In the genomic region with DNA sequence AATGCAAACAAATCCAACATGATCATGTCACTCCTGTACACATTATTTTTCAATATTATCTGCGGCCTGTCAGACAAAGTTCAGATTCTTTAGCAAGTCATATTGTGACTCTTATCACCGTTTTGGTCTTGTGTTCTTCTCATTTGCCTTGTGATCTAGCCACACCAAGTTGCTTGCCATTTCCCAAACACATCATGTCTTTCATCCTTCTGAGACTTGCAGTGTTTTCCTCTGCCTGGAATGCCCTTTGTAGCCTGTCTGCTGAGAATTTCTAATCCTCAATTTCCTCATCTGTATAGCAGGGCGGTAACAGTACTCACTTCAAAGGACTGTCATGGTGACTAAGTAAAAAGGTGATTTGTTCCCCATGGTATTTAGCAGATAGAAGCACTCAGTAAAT, we compare ENCODE assay signal across 26 cellular contexts.
DNase-seq lines count a peak whose midpoint lies in the region; ATAC-seq and TF ChIP-seq lines count a peak whose summit lies in the region.
"Had no signal": no experiment of that assay in that cellular context is flagged by ENCODE, and none has a peak within 500 bp of the region (broad histone marks: within the 10 kb centered on the region; RNA-seq: fewer than 3 reads in every experiment).

No MANE protein-coding gene starts in this region.

- peak overlapping the region; percentile 65 for H3K23ac ChIP-seq in IMR-90 (ENCODE audit: low read depth, low read length)

- no peak for TF ChIP-seq RAD21 in IMR-90 (IDR thresholded peaks at IDR 0.05; ENCODE audit: low read length)

- H2AFZ ChIP-seq in ACC112 (ENCODE audit: low read length, unreplicated experiment): no peak overlapping the region
- no peak overlapping the region for H2AFZ ChIP-seq in IMR-90 (replicated peaks; ENCODE audit: low read length, poor library complexity)

- peaks cover 5% of the 10 kb centered on the region for H3K9me1 ChIP-seq in IMR-90 (ENCODE audit: insufficient read depth, low read length)

- peak overlapping the region; percentile 99 for H4K91ac ChIP-seq in IMR-90 (ENCODE audit: insufficient read depth, low read depth, low read length)

- H3K4me3 ChIP-seq in ACC112 (ENCODE audit: low read depth, low read length): no peak overlapping the region
- no peak overlapping the region for H3K4me3 ChIP-seq in IMR-90 (ENCODE audit: insufficient read depth, low read depth, low read length)
- H3K4me3 ChIP-seq in choroid plexus epithelial cell (ENCODE audit: low read depth, low read length): no peak overlapping the region
- H3K4me3 ChIP-seq in mesodermal cell (ENCODE audit: extremely low read depth, insufficient read depth, low read length, poor library complexity, severe bottlenecking): no peak overlapping the region
- H3K4me3 ChIP-seq in heart right ventricle: no peak overlapping the region
- no peak overlapping the region for H3K4me3 ChIP-seq in effector memory CD4-positive, alpha-beta T cell (ENCODE audit: insufficient read depth, low read depth, low read length, poor library complexity, severe bottlenecking)
- H3K4me3 ChIP-seq: gastrocnemius medialis, HAP-1, lung, spleen, transverse colon had no signal

- no TSS peak for BruUV-seq in IMR-90 (replicated peaks; lab: Mats Ljungman, UMichigan)

- peak overlapping the region; percentile 100 for H2BK5ac ChIP-seq in IMR-90 (ENCODE audit: low read depth, low read length, poor library complexity, severe bottlenecking)

- H3K79me2 ChIP-seq in ACC112 (ENCODE audit: control insufficient read depth, insufficient read depth, low read length, unreplicated experiment): no peaks in the 10 kb centered on the region

- in situ Hi-C loops in IMR-90 (cut with MboI; ENCODE audit: low sequenced_read_pairs): no loop called here

- TF ChIP-seq POLR2A in IMR-90 (IDR thresholded peaks at IDR 0.05; ENCODE audit: low read depth, low read length): no peak; the same call in 1 of the 2 replicates

- no peak for TF ChIP-seq CTCF in IMR-90 (conservative IDR thresholded peaks at IDR 0.05; ENCODE audit: low read depth, low read length)
- no peak for TF ChIP-seq CTCF in choroid plexus epithelial cell (conservative IDR thresholded peaks at IDR 0.05; ENCODE audit: low read depth, low read length)
- TF ChIP-seq CTCF in heart right ventricle (IDR thresholded peaks at IDR 0.05): no peak

- peak overlapping the region; percentile 100 for H3K18ac ChIP-seq in IMR-90 (ENCODE audit: low read depth, low read length)

- DNase-seq in IMR-90 (no peak), choroid plexus epithelial cell (ENCODE audit: low read depth) (peak; percentile 47), H4 (ENCODE audit: low spot score) (no peak), heart right ventricle (no peak)
- no peak for DNase-seq in effector memory CD4-positive, alpha-beta T cell
- DNase-seq: ACHN; activated CD8-positive, alpha-beta T cell treated with anti-CD3 and anti-CD28 coated beads for 36 hours; activated gamma-delta T cell; activated T-cell treated with anti-CD3 and anti-CD28 coated beads for 4 hours; cortex of kidney; gastrocnemius medialis; KG1; kidney; NCI-H526; spleen; stimulated activated CD4-positive, alpha-beta T cell treated with anti-CD3 and anti-CD28 coated beads, Interleukin-4, amount 100 ng/mL, for 1 hour; T1000; transverse colon had no signal

- peak overlapping the region; percentile 90 for H3K56ac ChIP-seq in IMR-90 (ENCODE audit: extremely low read depth, insufficient read depth, low read length)

- H4K5ac ChIP-seq in IMR-90 (ENCODE audit: low read depth, low read length): peak overlapping the region; percentile 72

- intact Hi-C loops in IMR-90 (cut with micrococcal nuclease) (no loop called here), heart right ventricle (cut with DNase I) (loop anchor here in 1 of 10 donors (10.0 kb wide), 1 partner anchor 142 kb away; no protein-coding TSS in a partner anchor)

- no peaks in the 10 kb centered on the region for H4K20me1 ChIP-seq in IMR-90 (ENCODE audit: insufficient read depth, low read length)

- H3K36me3 ChIP-seq in ACC112 (ENCODE audit: insufficient read depth, low read length) (no peaks in the 10 kb centered on the region), IMR-90 (ENCODE audit: control insufficient read depth, insufficient read depth, low read length) (0 out of 2 replicates have a peak, but pooled peaks cover 3% of the 10 kb centered on the region), mesodermal cell (ENCODE audit: control insufficient read depth, insufficient read depth, low read length) (no peaks in the 10 kb centered on the region), heart right ventricle (peaks cover 0 to 5% (median 0%) of the 10 kb centered on the region in 9 donors)
- no peaks in the 10 kb centered on the region for H3K36me3 ChIP-seq in effector memory CD4-positive, alpha-beta T cell (ENCODE audit: control insufficient read depth, insufficient read depth, low read length)
- H3K36me3 ChIP-seq: gastrocnemius medialis, HAP-1, spleen, transverse colon had no signal

- H3K9me3 ChIP-seq in IMR-90 (ENCODE audit: control insufficient read depth, insufficient read depth, low read length) (no peaks in the 10 kb centered on the region), mesodermal cell (ENCODE audit: control insufficient read depth, low read length) (no peaks in the 10 kb centered on the region), heart right ventricle (no peaks in the 10 kb centered on the region)
- H3K9me3 ChIP-seq in effector memory CD4-positive, alpha-beta T cell (ENCODE audit: control insufficient read depth, low read length): no peaks in the 10 kb centered on the region
- H3K9me3 ChIP-seq: gastrocnemius medialis, HAP-1, spleen, transverse colon had no signal

- POLR2A ChIA-PET in IMR-90 (lab: Charles Lee; ENCODE audit: unreplicated experiment): no interaction called here

- peak overlapping the region; percentile 48; the same call in 1 of the 2 replicates for H3K9ac ChIP-seq in IMR-90 (ENCODE audit: low read depth, low read length)

- dilution Hi-C loops in IMR-90 (cut with HindIII; ENCODE audit: low sequenced_read_pairs, unreplicated experiment): no loop called here

- H3K4me3 Mint-ChIP-seq in stimulated activated memory B cell treated with anti-CD40 and anti-IgM and Interleukin-4, amounts not matched to agents 10 μg/mL and 1 μg/mL and 100 μg/mL, for 72 hours: no peak overlapping the region
- H3K4me3 Mint-ChIP-seq: activated CD8-positive, alpha-beta T cell treated with anti-CD3 and anti-CD28 coated beads for 36 hours; stimulated activated naive CD8-positive, alpha-beta T cell treated with anti-CD3 and anti-CD28 coated beads, Interleukin-15, Interleukin-2, amounts not matched to agents 100 ng/mL and 50 ng/mL, for 24 hours had no signal

- H3K79me1 ChIP-seq in IMR-90 (ENCODE audit: low read depth in 1 of 2, low read length in 2 of 2): peaks cover 11 to 42% of the 10 kb centered on the region in 2 experiments; a peak in 3 of 4 replicates

- H2AK9ac ChIP-seq in IMR-90 (replicated peaks; ENCODE audit: low read depth, low read length, poor library complexity): no peak overlapping the region

- CTCF ChIA-PET in IMR-90 (lab: Yijun Ruan, JAX): no interaction called here

- peak overlapping the region; percentile 80 to 94 for H4K8ac ChIP-seq in IMR-90 (ENCODE audit: low read depth in 2 of 2, low read length in 2 of 2)

- H3K27me3 ChIP-seq in ACC112 (ENCODE audit: insufficient read depth, low read length) (no peaks in the 10 kb centered on the region), IMR-90 (ENCODE audit: control insufficient read depth, insufficient read depth, low read length) (no peaks in the 10 kb centered on the region), heart right ventricle (no peaks in the 10 kb centered on the region)
- no peaks in the 10 kb centered on the region for H3K27me3 ChIP-seq in effector memory CD4-positive, alpha-beta T cell (replicated peaks; ENCODE audit: control insufficient read depth, insufficient read depth, low read length, poor library complexity, severe bottlenecking)
- H3K27me3 ChIP-seq: gastrocnemius medialis, spleen, transverse colon had no signal

- peak overlapping the region; percentile 87 for H3K14ac ChIP-seq in IMR-90 (replicated peaks; ENCODE audit: low read depth, low read length)

- peak overlapping the region; percentile 38; the same call in 2 of the 3 replicates for H2BK15ac ChIP-seq in IMR-90 (ENCODE audit: low read depth, low read length)

- H3K27me3 Mint-ChIP-seq in stimulated activated memory B cell treated with anti-CD40 and anti-IgM and Interleukin-4, amounts not matched to agents 10 μg/mL and 1 μg/mL and 100 μg/mL, for 72 hours: no peaks in the 10 kb centered on the region
- H3K27me3 Mint-ChIP-seq: activated CD8-positive, alpha-beta T cell treated with anti-CD3 and anti-CD28 coated beads for 36 hours; stimulated activated naive CD8-positive, alpha-beta T cell treated with anti-CD3 and anti-CD28 coated beads, Interleukin-15, Interleukin-2, amounts not matched to agents 100 ng/mL and 50 ng/mL, for 24 hours had no signal

- H3K4me1 ChIP-seq in ACC112 (ENCODE audit: control insufficient read depth, insufficient read depth, low read length, unreplicated experiment) (peaks cover 62% of the 10 kb centered on the region), IMR-90 (ENCODE audit: control insufficient read depth, insufficient read depth, low read length) (peaks cover 25% of the 10 kb centered on the region), mesodermal cell (ENCODE audit: control insufficient read depth, insufficient read depth, low read length, poor library complexity, severe bottlenecking) (peaks cover 48% of the 10 kb centered on the region), heart right ventricle (peaks cover 0 to 15% (median 0%) of the 10 kb centered on the region in 9 donors)
- no peaks in the 10 kb centered on the region for H3K4me1 ChIP-seq in effector memory CD4-positive, alpha-beta T cell (ENCODE audit: control insufficient read depth, insufficient read depth, low read length, poor library complexity, severe bottlenecking)
- H3K4me1 ChIP-seq: gastrocnemius medialis, HAP-1, spleen had no signal

- H2AK5ac ChIP-seq in IMR-90 (ENCODE audit: low read depth, low read length): peak overlapping the region; percentile 82

- ATAC-seq in IMR-90 (ENCODE audit: low read depth) (no peak), heart right ventricle (no peak)
- ATAC-seq in stimulated activated memory B cell treated with anti-CD40 and anti-IgM and Interleukin-4, amounts not matched to agents 10 μg/mL and 1 μg/mL and 100 μg/mL, for 72 hours: no peak
- ATAC-seq: activated CD8-positive, alpha-beta T cell treated with anti-CD3 and anti-CD28 coated beads for 36 hours; gastrocnemius medialis had no signal

- peak overlapping the region; percentile 100 for H2BK120ac ChIP-seq in IMR-90 (ENCODE audit: low read depth, low read length)

- no peaks in the 10 kb centered on the region for H3K9me3 Mint-ChIP-seq in stimulated activated memory B cell treated with anti-CD40 and anti-IgM and Interleukin-4, amounts not matched to agents 10 μg/mL and 1 μg/mL and 100 μg/mL, for 72 hours
- H3K9me3 Mint-ChIP-seq: activated CD8-positive, alpha-beta T cell treated with anti-CD3 and anti-CD28 coated beads for 36 hours; stimulated activated naive CD8-positive, alpha-beta T cell treated with anti-CD3 and anti-CD28 coated beads, Interleukin-15, Interleukin-2, amounts not matched to agents 100 ng/mL and 50 ng/mL, for 24 hours had no signal

- H3K27ac ChIP-seq in ACC112 (ENCODE audit: low read depth, low read length) (peak overlapping the region; percentile 99), IMR-90 (ENCODE audit: insufficient read depth, low read length) (peak overlapping the region; percentile 68), mesodermal cell (ENCODE audit: low read depth, low read length, severe bottlenecking) (peak overlapping the region; percentile 62), heart right ventricle (no peak overlapping the region)
- no peak overlapping the region for H3K27ac ChIP-seq in effector memory CD4-positive, alpha-beta T cell (ENCODE audit: insufficient read depth, low read length, poor library complexity, severe bottlenecking)
- H3K27ac ChIP-seq: C4-2B, gastrocnemius medialis, RWPE1, spleen, transverse colon had no signal

- H3K4ac ChIP-seq in IMR-90 (ENCODE audit: low read depth, low read length): peak overlapping the region; percentile 95

- H3K4me1 Mint-ChIP-seq in stimulated activated memory B cell treated with anti-CD40 and anti-IgM and Interleukin-4, amounts not matched to agents 10 μg/mL and 1 μg/mL and 100 μg/mL, for 72 hours: peaks cover 2% of the 10 kb centered on the region

- no peak overlapping the region for H3K27ac Mint-ChIP-seq in stimulated activated memory B cell treated with anti-CD40 and anti-IgM and Interleukin-4, amounts not matched to agents 10 μg/mL and 1 μg/mL and 100 μg/mL, for 72 hours
- H3K27ac Mint-ChIP-seq: activated CD8-positive, alpha-beta T cell treated with anti-CD3 and anti-CD28 coated beads for 36 hours; stimulated activated naive CD8-positive, alpha-beta T cell treated with anti-CD3 and anti-CD28 coated beads, Interleukin-15, Interleukin-2, amounts not matched to agents 100 ng/mL and 50 ng/mL, for 24 hours had no signal

- H3K4me2 ChIP-seq in IMR-90 (ENCODE audit: low read depth, low read length): no peak overlapping the region

- peak overlapping the region; percentile 95 for H2BK20ac ChIP-seq in IMR-90 (ENCODE audit: low read depth, low read length)

- no peaks in the 10 kb centered on the region for H3K36me3 Mint-ChIP-seq in stimulated activated memory B cell treated with anti-CD40 and anti-IgM and Interleukin-4, amounts not matched to agents 10 μg/mL and 1 μg/mL and 100 μg/mL, for 72 hours

- 70% methylated on average over 2 of the region's 3 CpGs; no CpG with 5 or more reads in 1 of the 2 experiments for WGBS in IMR-90 (ENCODE audit: extremely low coverage in 2 of 2, insufficient read length in 1 of 2), 2 experiments
- WGBS in mesodermal cell (ENCODE audit: insufficient coverage in 2 of 2), 2 experiments: 69 to 75% methylated on average over 2 of the region's 3 CpGs
- WGBS in heart right ventricle, 2 donors: 80 to 84% methylated on average over 3 of the region's 3 CpGs

Comparison
In these comparisons a context has a peak if more than half of its experiments do, and no peak if none do; other contexts are left out.
1. H3K27ac ChIP-seq: peak in ACC112 (single experiment), IMR-90 (single experiment) and mesodermal cell (single experiment); none in heart right ventricle (0 of 10) and effector memory CD4-positive, alpha-beta T cell (single experiment).